9 cellular contexts compared by ENCODE assay signal in genomic region chr19:13117772-13118423, GRCh38. TPM values are rescaled to one million over a fixed set of nuclear protein-coding genes. Genes with fewer than 3 reads are reported as not detected.
DNase-seq lines count a peak whose midpoint lies in the region; ATAC-seq, FAIRE-seq and TF ChIP-seq lines count a peak whose summit lies in the region.
"Had no signal": no experiment of that assay in that cellular context is flagged by ENCODE, and none has a peak within 500 bp of the region (broad histone marks: within the 10 kb centered on the region; RNA-seq: fewer than 3 reads in every experiment).

NACC1 (plus strand) TSS chr19:13118264; CDS start chr19:13135208, 16,944 bp downstream.

- H3K36me3 ChIP-seq in kidney (ENCODE audit: control insufficient read depth in 1 of 2, insufficient read depth in 2 of 2, low read length in 2 of 2): no peaks in the 10 kb centered on the region

- ATAC-seq in HG03108 (IDR thresholded peaks at IDR 0.05; ENCODE audit: unreplicated experiment): peak; percentile 62
- peak; percentile 78 for ATAC-seq in central memory CD8-positive, alpha-beta T cell (replicated peaks; ENCODE audit: extremely low read depth, poor library complexity, severe bottlenecking)

- no peaks in the 10 kb centered on the region for H3K9me3 ChIP-seq in kidney (ENCODE audit: control insufficient read depth in 1 of 2, low read length in 2 of 2)

- H3K9me3 Mint-ChIP-seq in central memory CD8-positive, alpha-beta T cell: no peaks in the 10 kb centered on the region

- peaks cover 14 to 34% of the 10 kb centered on the region in 2 donors for H3K4me1 ChIP-seq in kidney (ENCODE audit: control insufficient read depth in 1 of 2, insufficient read depth in 1 of 2, low read depth in 1 of 2, low read length in 2 of 2)

- no peak for TF ChIP-seq CTCF in kidney (IDR thresholded peaks at IDR 0.05; ENCODE audit: borderline replicate concordance, extremely low read depth, insufficient read depth)

- peak within 1 kb of the TSS; percentile 91 to 98 for H3K4me3 ChIP-seq in kidney (ENCODE audit: low read length in 2 of 2)

- peak within 1 kb of the TSS; percentile 93 for H3K27ac Mint-ChIP-seq in central memory CD8-positive, alpha-beta T cell (ENCODE audit: low read depth)

- peak within 1 kb of the TSS; percentile 22 to 84 for H3K9ac ChIP-seq in kidney (ENCODE audit: low read length in 2 of 2)

- peaks cover 21% of the 10 kb centered on the region for H3K36me3 Mint-ChIP-seq in central memory CD8-positive, alpha-beta T cell (ENCODE audit: insufficient read depth)

- intact Hi-C loops in kidney (cut with DNase I): no loop called here

- no peaks in the 10 kb centered on the region for H3K27me3 Mint-ChIP-seq in central memory CD8-positive, alpha-beta T cell

- no peak for FAIRE-seq in kidney (lab: Jason Lieb, UNC)
- FAIRE-seq: G401.6 had no signal

- H3K4me3 Mint-ChIP-seq in central memory CD8-positive, alpha-beta T cell: peak within 1 kb of the TSS; percentile 91

- peak; percentile 93 for DNase-seq in SIG-M5 treated with dmso at 0.1 percent for 504 hours (lab: John Stamatoyannopoulos, UW; ENCODE audit: unreplicated experiment)
- no peak for DNase-seq in SIG-M5 (lab: John Stamatoyannopoulos, UW)
- peak; percentile 72 for DNase-seq in NCI-H345 (lab: John Stamatoyannopoulos, UW)
- DNase-seq in activated CD4-positive, CD25-positive, alpha-beta regulatory T cell treated with anti-CD3 and anti-CD28 coated beads, Interleukin-2, amount 50 U/mL, for 72 hours: peak; percentile 92
- peak; percentile 76 to 86 for DNase-seq in central memory CD8-positive, alpha-beta T cell (ENCODE audit: low spot score in 2 of 2)
- DNase-seq in kidney: peak; percentile 95
- peak; percentile 78 to 92 for DNase-seq in stimulated activated CD4-positive, alpha-beta T cell treated with anti-CD3 and anti-CD28 coated beads, Interleukin-15, amount 100 ng/mL, for 1 hour (ENCODE audit: low read depth in 1 of 2, low spot score in 1 of 2)

- H3K4me1 Mint-ChIP-seq in central memory CD8-positive, alpha-beta T cell: peaks cover 61% of the 10 kb centered on the region

- peak within 1 kb of the TSS; percentile 23 to 39 for H3K27ac ChIP-seq in kidney (ENCODE audit: low read depth in 2 of 2, low read length in 2 of 2)

RNA-seq across cellular contexts. Expression of gene NACC1, which starts in this region (rescaled TPM):
- total RNA-seq in kidney: 46.1 TPM
- polyA plus RNA-seq in kidney (ENCODE audit: insufficient read depth, low read depth, low replicate concordance): 16.7 TPM
